ENCODE assay signal across 6 cellular contexts in the genomic region with DNA sequence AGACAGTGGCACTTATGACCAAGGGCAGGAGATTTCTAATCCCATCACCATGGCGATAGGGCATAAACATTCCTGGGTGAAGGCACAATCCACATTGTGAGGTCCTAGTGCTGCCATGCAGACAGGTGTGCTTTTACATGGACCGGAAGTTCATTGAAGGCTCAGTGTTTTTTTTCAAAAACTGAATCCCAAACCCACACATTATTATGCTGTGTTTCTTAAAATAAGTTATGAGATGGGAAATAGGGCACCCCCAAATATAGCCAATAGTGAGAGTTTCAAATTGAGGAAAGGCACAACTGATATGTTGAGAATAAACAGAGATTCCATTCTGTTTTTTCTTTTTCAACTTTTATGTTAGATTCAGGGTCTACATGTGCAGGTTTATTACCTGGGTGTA.
DNase-seq lines count a peak whose midpoint lies in the region; ATAC-seq and TF ChIP-seq lines count a peak whose summit lies in the region.
"Not testable (repeated sequence)": the region's sequence is repeated elsewhere in the genome, so short reads cannot be mapped to it uniquely, and the experiment has no call there.

No MANE protein-coding gene starts in this region.

- not testable (repeated sequence) for H3K9me2 ChIP-seq in GM23338 (ENCODE audit: insufficient read depth)

- not testable (repeated sequence) for H3K79me2 ChIP-seq in GM23338 (replicated peaks; ENCODE audit: insufficient read depth)

- H3F3A ChIP-seq in GM23338 (replicated peaks; ENCODE audit: low read depth) = not testable (repeated sequence)

- H3K9me3 Mint-ChIP-seq in GM23338 = peaks cover 59% of the 10 kb centered on the region
- peaks cover 47 to 48% of the 10 kb centered on the region in 2 donors for H3K9me3 Mint-ChIP-seq in activated naive CD4-positive, alpha-beta T cell treated with anti-CD3 and anti-CD28 coated beads, Interleukin-2, amount 50 U/mL, for 72 hours
- H3K9me3 Mint-ChIP-seq in naive thymus-derived CD4-positive, alpha-beta T cell = peaks cover 20 to 57% (median 48%) of the 10 kb centered on the region in 11 donors

- not testable (repeated sequence) for DNase-seq in GM23338 (ENCODE audit: low spot score); activated naive CD4-positive, alpha-beta T cell treated with anti-CD3 and anti-CD28 coated beads, Interleukin-2, amount 50 U/mL, for 72 hours (ENCODE audit: low spot score in 2 of 2); foreskin keratinocyte; naive thymus-derived CD4-positive, alpha-beta T cell

- H3K9ac ChIP-seq in HUES64 (ENCODE audit: low read depth, low read length); iPS-20b (ENCODE audit: low read depth, low read length): not testable (repeated sequence)

- not testable (repeated sequence) for TF ChIP-seq CTCF in GM23338 (conservative IDR thresholded peaks at IDR 0.05; ENCODE audit: low read depth in 2 of 2); foreskin keratinocyte (conservative IDR thresholded peaks at IDR 0.05)

- not testable (repeated sequence) for H3K4me1 Mint-ChIP-seq in GM23338; naive thymus-derived CD4-positive, alpha-beta T cell

- H2AFZ ChIP-seq in GM23338 = not testable (repeated sequence)

- not testable (repeated sequence) for H3K27ac ChIP-seq in GM23338 (ENCODE audit: low read depth); HUES64 (ENCODE audit: low read depth, low read length); foreskin keratinocyte; iPS-20b (ENCODE audit: low read length); naive thymus-derived CD4-positive, alpha-beta T cell (ENCODE audit: low read depth, low read length)

- peaks cover 54% of the 10 kb centered on the region for H3K36me3 Mint-ChIP-seq in GM23338 (ENCODE audit: low read depth)
- peaks cover 46 to 50% of the 10 kb centered on the region in 2 donors for H3K36me3 Mint-ChIP-seq in activated naive CD4-positive, alpha-beta T cell treated with anti-CD3 and anti-CD28 coated beads, Interleukin-2, amount 50 U/mL, for 72 hours
- peaks cover 0 to 21% (median 0%) of the 10 kb centered on the region in 5 donors for H3K36me3 Mint-ChIP-seq in naive thymus-derived CD4-positive, alpha-beta T cell

- ATAC-seq in GM23338 = not testable (repeated sequence)
- peak; percentile 53 to 55 for ATAC-seq in activated naive CD4-positive, alpha-beta T cell treated with anti-CD3 and anti-CD28 coated beads, Interleukin-2, amount 50 U/mL, for 72 hours
- ATAC-seq in foreskin keratinocyte = peak; percentile 7
- peak; percentile 43 for ATAC-seq in naive thymus-derived CD4-positive, alpha-beta T cell

- peaks cover 46% of the 10 kb centered on the region for H3K36me3 ChIP-seq in GM23338 (ENCODE audit: insufficient read depth)
- not testable (repeated sequence) for H3K36me3 ChIP-seq in HUES64 (ENCODE audit: insufficient read depth, low read length); iPS-20b (ENCODE audit: insufficient read depth, low read depth, low read length); naive thymus-derived CD4-positive, alpha-beta T cell (ENCODE audit: control insufficient read depth in 2 of 3, insufficient read depth in 3 of 3, low read length in 3 of 3)

- peaks cover 19% of the 10 kb centered on the region for H3K27me3 Mint-ChIP-seq in GM23338 (ENCODE audit: insufficient read depth, low read depth, poor library complexity)
- not testable (repeated sequence) for H3K27me3 Mint-ChIP-seq in naive thymus-derived CD4-positive, alpha-beta T cell

- POLR2A ChIA-PET in naive thymus-derived CD4-positive, alpha-beta T cell (lab: Charles Lee) = not testable (repeated sequence)

- H3K4me1 ChIP-seq in GM23338 (ENCODE audit: insufficient read depth); HUES64 (ENCODE audit: insufficient read depth, low read length); foreskin keratinocyte; iPS-20b (ENCODE audit: insufficient read depth, low read length); naive thymus-derived CD4-positive, alpha-beta T cell (ENCODE audit: control insufficient read depth in 2 of 2, insufficient read depth in 2 of 2, low read length in 2 of 2): not testable (repeated sequence)

- not testable (repeated sequence) for H3K27me3 ChIP-seq in GM23338 (ENCODE audit: insufficient read depth); HUES64 (ENCODE audit: insufficient read depth, low read length); foreskin keratinocyte; iPS-20b (ENCODE audit: insufficient read depth, low read length); naive thymus-derived CD4-positive, alpha-beta T cell (ENCODE audit: control insufficient read depth in 2 of 2, insufficient read depth in 2 of 2, low read length in 2 of 2)

- intact Hi-C loops in naive thymus-derived CD4-positive, alpha-beta T cell (cut with micrococcal nuclease) = not testable (repeated sequence)

- 92% methylated on average over 2 of the region's 2 CpGs for WGBS in HUES64

- peaks cover 58% of the 10 kb centered on the region for H3K9me3 ChIP-seq in HUES64 (ENCODE audit: insufficient read depth, low read depth, low read length)
- H3K9me3 ChIP-seq in iPS-20b (ENCODE audit: insufficient read depth, low read depth, low read length) = peaks cover 58% of the 10 kb centered on the region
- H3K9me3 ChIP-seq in naive thymus-derived CD4-positive, alpha-beta T cell (ENCODE audit: control insufficient read depth in 2 of 3, low read length in 3 of 3) = peaks cover 0 to 30% (median 6%) of the 10 kb centered on the region in 3 experiments

- not testable (repeated sequence) for H4K20me1 ChIP-seq in GM23338 (replicated peaks; ENCODE audit: insufficient read depth)

- not testable (repeated sequence) for H3K27ac Mint-ChIP-seq in GM23338; activated naive CD4-positive, alpha-beta T cell treated with anti-CD3 and anti-CD28 coated beads, Interleukin-2, amount 50 U/mL, for 72 hours; naive thymus-derived CD4-positive, alpha-beta T cell

- H3K4me3 ChIP-seq in GM23338 = peak overlapping the region; percentile 22; the same call in 1 of the 2 replicates
- H3K4me3 ChIP-seq in HUES64 (ENCODE audit: low read length) = peak overlapping the region; percentile 1; the same call in 1 of the 2 replicates
- H3K4me3 ChIP-seq in iPS-20b (ENCODE audit: low read length) = peak overlapping the region; percentile 2; the same call in 1 of the 2 replicates
- H3K4me3 ChIP-seq in naive thymus-derived CD4-positive, alpha-beta T cell (ENCODE audit: low read length) = not testable (repeated sequence)

- not testable (repeated sequence) for H3K4me3 Mint-ChIP-seq in GM23338; naive thymus-derived CD4-positive, alpha-beta T cell

- not testable (repeated sequence) for H3K4me2 ChIP-seq in GM23338

- CTCF ChIA-PET in naive thymus-derived CD4-positive, alpha-beta T cell (lab: Charles Lee) = not testable (repeated sequence)
